5 cellular contexts compared by ENCODE assay signal in genomic region chr20:64187213-64187612, GRCh38. TPM values are rescaled to one million over a fixed set of nuclear protein-coding genes. Genes with fewer than 3 reads are reported as not detected.
"Had no signal": no experiment of that assay in that cellular context is flagged by ENCODE, and none has a peak within 500 bp of the region (broad histone marks: within the 10 kb centered on the region; RNA-seq: fewer than 3 reads in every experiment).

No MANE protein-coding gene starts in this region.

RNA-seq across cellular contexts. Expression of gene MYT1, which starts 23.0 kb away (rescaled TPM):
- total RNA-seq: M059J, NCI-H460, PC-9, RPMI7951, SJCRH30 had no signal
